Comparison of ENCODE assay signal across 13 cellular contexts in genomic region chr12:10716277-10716676, GRCh38. TPM values are rescaled to one million over a fixed set of nuclear protein-coding genes. Genes with fewer than 3 reads are reported as not detected.
DNase-seq lines count a peak whose midpoint lies in the region; ATAC-seq, FAIRE-seq and TF ChIP-seq lines count a peak whose summit lies in the region.
"Had no signal": no experiment of that assay in that cellular context is flagged by ENCODE, and none has a peak within 500 bp of the region (broad histone marks: within the 10 kb centered on the region; RNA-seq: fewer than 3 reads in every experiment).

No MANE protein-coding gene starts in this region.

- H3K4me3 ChIP-seq in HCT116 (replicated peaks in 1 of 2; ENCODE audit: low read depth in 1 of 2, low read length in 2 of 2) (peak overlapping the region; percentile 13 to 41; a peak in 3 of 4 replicates), adipocyte (ENCODE audit: low read length) (peak overlapping the region; percentile 90), skeletal muscle tissue (ENCODE audit: low read length in 3 of 3) (peak overlapping the region; percentile 58 to 99 (median 82))
- H3K4me3 ChIP-seq: lung had no signal

- H3K36me3 ChIP-seq in HCT116 (ENCODE audit: control insufficient read depth in 1 of 2, insufficient read depth in 2 of 2, low read length in 2 of 2) (peaks cover 42 to 58% of the 10 kb centered on the region in 2 experiments), adipocyte (ENCODE audit: control insufficient read depth, insufficient read depth, low read length, severe bottlenecking) (peaks cover 47% of the 10 kb centered on the region), skeletal muscle tissue (ENCODE audit: control insufficient read depth in 3 of 3, insufficient read depth in 3 of 3, low read length in 3 of 3) (peaks cover 15 to 35% (median 33%) of the 10 kb centered on the region in 3 donors)

- TF ChIP-seq POLR2A in HCT116 (IDR thresholded peaks at IDR 0.05; ENCODE audit: borderline replicate concordance, extremely low read depth, insufficient read depth, insufficient read length): no peak

- RAD21 ChIA-PET in HCT116 (lab: Charles Lee; ENCODE audit: low non-redundant PET in 1 of 2, low total read pairs in 2 of 2, uncharacterized antibody in 2 of 2, unreplicated experiment in 2 of 2): no interaction called here

- no peak for ATAC-seq in HCT116
- no peak for ATAC-seq in foreskin keratinocyte
- ATAC-seq in GM21515 (IDR thresholded peaks at IDR 0.05; ENCODE audit: unreplicated experiment): no peak

- H3K27me3 ChIP-seq in HCT116 (ENCODE audit: insufficient read depth, low read length) (no peaks in the 10 kb centered on the region), adipocyte (replicated peaks; ENCODE audit: control insufficient read depth, insufficient read depth, low read length) (no peaks in the 10 kb centered on the region), foreskin keratinocyte (no peaks in the 10 kb centered on the region), skeletal muscle tissue (ENCODE audit: control insufficient read depth in 3 of 3, insufficient read depth in 3 of 3, low read length in 3 of 3) (no peaks in the 10 kb centered on the region)

- intact Hi-C loops in HCT116 (cut with micrococcal nuclease): loop anchor here (2.0 kb wide), 1 partner anchor 503 kb away; the partner anchor contains the start of gene GABARAPL1

- H4K20me1 ChIP-seq in HCT116 (ENCODE audit: insufficient read depth): peaks cover 37% of the 10 kb centered on the region; the same call in 1 of the 2 replicates

- peak overlapping the region; percentile 77 for H3K4me2 ChIP-seq in HCT116 (ENCODE audit: low read length)

- H3K9me3 ChIP-seq in HCT116 (ENCODE audit: control insufficient read depth in 1 of 2, insufficient read depth in 1 of 2, low read depth in 1 of 2, low read length in 2 of 2): no peaks in the 10 kb centered on the region
- no peaks in the 10 kb centered on the region for H3K9me3 ChIP-seq in adipocyte (ENCODE audit: control insufficient read depth, low read length)
- H3K9me3 ChIP-seq in skeletal muscle tissue (ENCODE audit: control insufficient read depth in 3 of 3, low read length in 3 of 3): no peaks in the 10 kb centered on the region

- no peak for TF ChIP-seq RAD21 in HCT116 (IDR thresholded peaks at IDR 0.05; ENCODE audit: low read depth)

- no peaks in the 10 kb centered on the region for H3K9me2 ChIP-seq in HCT116 (ENCODE audit: insufficient read depth)

- no peak overlapping the region for H2AFZ ChIP-seq in HCT116 (ENCODE audit: low read depth, low read length, poor library complexity, severe bottlenecking)

- H3K4me1 ChIP-seq in HCT116 (ENCODE audit: control insufficient read depth in 1 of 2, insufficient read depth in 2 of 2, low read length in 2 of 2) (peaks cover 53 to 59% of the 10 kb centered on the region in 2 experiments), adipocyte (ENCODE audit: control insufficient read depth, insufficient read depth, low read length) (peaks cover 53% of the 10 kb centered on the region), foreskin keratinocyte (peaks cover 46% of the 10 kb centered on the region), skeletal muscle tissue (ENCODE audit: control insufficient read depth in 3 of 3, insufficient read depth in 3 of 3, low read length in 3 of 3) (peaks cover 13 to 46% (median 42%) of the 10 kb centered on the region in 3 donors)

- no TSS peak for BruUV-seq in HCT116 (replicated peaks; lab: Mats Ljungman, UMichigan)

- peak overlapping the region; percentile 48 for H3K9ac ChIP-seq in HCT116 (ENCODE audit: low read length)
- peak overlapping the region; percentile 83 for H3K9ac ChIP-seq in adipocyte (ENCODE audit: low read length)
- H3K9ac ChIP-seq in skeletal muscle tissue (ENCODE audit: low read depth in 1 of 3, low read length in 3 of 3): peak overlapping the region; percentile 88 to 99 (median 95)

- POLR2A ChIA-PET in HCT116 (lab: Charles Lee): interaction anchor here (1.0 kb wide), 1 partner anchor 34 kb away, joined by 3 read pairs; no protein-coding TSS in a partner anchor

- CTCF ChIA-PET in HCT116 (lab: Charles Lee): no interaction called here

- TF ChIP-seq CTCF in HCT116 (IDR thresholded peaks at IDR 0.05 in 2 of 3, conservative IDR thresholded peaks at IDR 0.05 in 1 of 3; ENCODE audit: borderline replicate concordance in 1 of 3, insufficient read depth in 1 of 3, low read depth in 2 of 3, low read length in 2 of 3) (no peak), foreskin keratinocyte (conservative IDR thresholded peaks at IDR 0.05) (no peak)

- H3K27ac ChIP-seq in HCT116 (ENCODE audit: low read depth, low read length) (peak overlapping the region; percentile 68), foreskin keratinocyte (peak overlapping the region; percentile 85), skeletal muscle tissue (ENCODE audit: low read depth, low read length) (peak overlapping the region; percentile 100)

- no peak for FAIRE-seq in frontal cortex (lab: Jason Lieb, UNC)

- H3K79me2 ChIP-seq in HCT116 (ENCODE audit: insufficient read depth, low read length): peaks cover 100% of the 10 kb centered on the region

- DNase-seq in HCT116 (ENCODE audit: low read depth, low spot score) (no peak), adipocyte (ENCODE audit: low read depth) (no peak), foreskin keratinocyte (no peak), frontal cortex (ENCODE audit: low spot score in 2 of 2) (no peak), NCI-H2029 (lab: John Stamatoyannopoulos, UW) (no peak)
- DNase-seq in activated CD8-positive, alpha-beta memory T cell treated with anti-CD3 and anti-CD28 coated beads, Interleukin-2, amount 50 U/mL, for 48 hours: no peak
- DNase-seq: activated CD8-positive, alpha-beta T cell treated with anti-CD3 and anti-CD28 coated beads, Interleukin-2, amount 10 ng/mL, durations not matched to agents 7 days and 5 days; erythroblast; MV-4-11; T-helper 1 cell had no signal

TF ChIP-seq in HCT116, 20 proteins besides CTCF, POLR2A, EP300 and RAD21:
- TF ChIP-seq ZNF274 (IDR thresholded peaks at IDR 0.05; ENCODE audit: low read depth, low read length) (no peak), SRF (IDR thresholded peaks at IDR 0.05; ENCODE audit: low read depth) (no peak), SIN3A (IDR thresholded peaks at IDR 0.05; ENCODE audit: low read depth) (no peak)

RNA-seq across cellular contexts. Expression of gene YBX3, which starts 6.8 kb away (rescaled TPM):
- 419 TPM for total RNA-seq in HCT116 (2021; ENCODE audit: unreplicated experiment)
- 472 and 487 TPM in 2 replicates for polyA plus RNA-seq in HCT116 (2012)
- total RNA-seq in foreskin keratinocyte: 301 and 323 TPM in 2 replicates
- 292 and 316 TPM in 2 replicates for polyA plus RNA-seq in foreskin keratinocyte
- total RNA-seq in skeletal muscle tissue: 172 TPM
- 6.9 TPM for total RNA-seq in frontal cortex

RNA-seq across cellular contexts. Expression of gene STYK1, which starts 42.4 kb away (rescaled TPM):
- total RNA-seq in HCT116 (2021; ENCODE audit: unreplicated experiment) (4.4 TPM), foreskin keratinocyte (3.1 and 3.7 TPM in 2 replicates), skeletal muscle tissue (not detected), frontal cortex (2.9 TPM)
- 3.8 and 4.5 TPM in 2 replicates for polyA plus RNA-seq in HCT116 (2012)
- 1.2 and 1.3 TPM in 2 replicates for polyA plus RNA-seq in foreskin keratinocyte

Comparison
In these comparisons a context has a peak if more than half of its experiments do, and no peak if none do; other contexts are left out.
1. H3K4me3 ChIP-seq: peak in every context shown above with its lines; median percentile 90 in adipocyte; 82 in skeletal muscle tissue; 27 in HCT116.
2. RNA of gene YBX3, which starts 6.8 kb away (total RNA-seq): 419 TPM in HCT116 (single experiment), 301 to 323 TPM in foreskin keratinocyte and 172 TPM in skeletal muscle tissue (single experiment); 6.9 TPM in frontal cortex (single experiment); every median in the first group is over 10 times any median in the second.
3. Peak in every context shown above with its lines, with median percentiles within 50 percentile points of each other: H3K27ac ChIP-seq and H3K9ac ChIP-seq.